9 cellular contexts compared by ENCODE assay signal in the genomic region with DNA sequence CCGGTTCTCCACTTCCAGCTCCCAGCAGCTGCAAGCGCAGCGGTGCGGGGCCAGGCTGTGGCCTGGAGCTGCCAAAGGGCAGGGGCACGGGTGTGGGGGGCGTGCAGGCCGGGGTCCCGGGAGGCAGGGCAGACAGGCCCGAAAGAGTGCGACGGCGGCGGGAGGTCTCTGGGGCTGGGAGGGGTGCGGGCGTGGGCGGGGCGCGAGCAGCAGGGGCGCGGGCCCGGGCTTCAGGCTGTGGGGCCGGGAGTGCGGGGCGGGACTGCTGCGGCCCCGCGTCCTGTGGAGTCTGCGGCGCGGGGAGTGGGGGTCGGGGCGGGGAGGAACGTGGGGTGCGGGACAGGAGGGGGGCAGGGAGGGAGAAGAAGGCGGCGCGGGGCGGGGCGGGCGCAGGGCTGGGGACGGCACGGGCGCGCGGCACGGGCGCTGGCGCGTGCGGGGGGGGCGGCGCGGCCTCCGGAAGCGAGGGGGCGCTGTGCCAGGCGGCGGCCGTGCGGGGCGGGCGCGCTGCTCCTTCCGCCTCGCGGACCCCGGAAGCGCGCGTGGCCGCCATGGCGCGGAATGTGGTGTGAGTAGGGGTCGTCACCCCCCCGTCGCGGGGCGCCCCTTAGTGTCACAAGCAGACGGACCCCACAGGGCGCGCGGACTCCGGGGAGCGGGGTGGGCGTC. TPM values are rescaled to one million over a fixed set of nuclear protein-coding genes. Genes with fewer than 3 reads are reported as not detected.
DNase-seq lines count a peak whose midpoint lies in the region; ATAC-seq and TF ChIP-seq lines count a peak whose summit lies in the region.
"Had no signal": no experiment of that assay in that cellular context is flagged by ENCODE, and none has a peak within 500 bp of the region (broad histone marks: within the 10 kb centered on the region; RNA-seq: fewer than 3 reads in every experiment).

A gene (plus strand): TSS at position 521 of the 669 bp plus-strand sequence. CDS start 31 bp downstream, at position 552.

- TF ChIP-seq CTCF in body of pancreas (IDR thresholded peaks at IDR 0.05), result no peak
- no peak for TF ChIP-seq CTCF in mesothelial cell of epicardium (IDR thresholded peaks at IDR 0.05; ENCODE audit: unreplicated experiment)
- TF ChIP-seq CTCF in uterus (IDR thresholded peaks at IDR 0.05), result no peak

- DNase-seq in activated T-cell treated with anti-CD3 and anti-CD28 coated beads for 24 hours (ENCODE audit: low read depth) (peak; percentile 33), body of pancreas (peak in 3 of 4 donors; percentile 8 to 16 (median 14)), mesothelial cell of epicardium (ENCODE audit: low spot score in 2 of 2, unreplicated experiment in 2 of 2) (no peak), uterus (peak in 1 of 2 donors; percentile 24), NCI-H774 (lab: John Stamatoyannopoulos, UW) (no peak)
- no peak for DNase-seq in activated T-cell treated with anti-CD3 and anti-CD28 coated beads, Interleukin-2, amount 50 U/mL, for 24 hours

- intact Hi-C loops in body of pancreas (cut with DNase I) (no loop called here), uterus (cut with DNase I; ENCODE audit: low total_unique reads) (loop anchor here (10.0 kb wide), 1 partner anchor 52 kb away; a partner anchor contains a TSS)

- H3K27me3 Mint-ChIP-seq in activated T-cell treated with anti-CD3 and anti-CD28 coated beads, Interleukin-2, amount 50 U/mL, for 24 hours, result no peaks in the 10 kb centered on the region
- no peaks in the 10 kb centered on the region for H3K27me3 Mint-ChIP-seq in mesothelial cell of epicardium (ENCODE audit: low read depth)

- peak; percentile 90 for ATAC-seq in body of pancreas
- ATAC-seq in HG03378 (IDR thresholded peaks at IDR 0.05; ENCODE audit: unreplicated experiment), result no peak
- ATAC-seq in HG02970 (IDR thresholded peaks at IDR 0.05; ENCODE audit: low FRiP score, unreplicated experiment), result no peak

- H3K4me3 ChIP-seq in body of pancreas (no peak within 1 kb of the TSS), uterus (no peak within 1 kb of the TSS)
- H3K4me3 ChIP-seq: BLaER1 treated with 17β-estradiol and CSF1 and Interleukin-3, amounts not matched to agents 10 nM and 100 nM had no signal

- H3K36me3 Mint-ChIP-seq in activated T-cell treated with anti-CD3 and anti-CD28 coated beads, Interleukin-2, amount 50 U/mL, for 24 hours (ENCODE audit: low read depth), result no peaks in the 10 kb centered on the region
- H3K36me3 Mint-ChIP-seq in mesothelial cell of epicardium, result no peaks in the 10 kb centered on the region

- no peaks in the 10 kb centered on the region for H3K9me3 Mint-ChIP-seq in activated T-cell treated with anti-CD3 and anti-CD28 coated beads, Interleukin-2, amount 50 U/mL, for 24 hours
- H3K9me3 Mint-ChIP-seq in mesothelial cell of epicardium, result no peaks in the 10 kb centered on the region

- H3K36me3 ChIP-seq in body of pancreas (replicated peaks in 1 of 2; ENCODE audit: insufficient read depth in 1 of 2, low read depth in 2 of 2) (no peaks in the 10 kb centered on the region), uterus (no peaks in the 10 kb centered on the region)
- H3K36me3 ChIP-seq: BLaER1 treated with 17β-estradiol and CSF1 and Interleukin-3, amounts not matched to agents 10 nM and 100 nM had no signal

- no peak for TF ChIP-seq POLR2A in body of pancreas (IDR thresholded peaks at IDR 0.05)
- TF ChIP-seq POLR2A in uterus (IDR thresholded peaks at IDR 0.05), result no peak

- no peak within 1 kb of the TSS for H3K4me3 Mint-ChIP-seq in activated T-cell treated with anti-CD3 and anti-CD28 coated beads, Interleukin-2, amount 50 U/mL, for 24 hours
- no peak within 1 kb of the TSS for H3K4me3 Mint-ChIP-seq in mesothelial cell of epicardium

- H3K4me1 ChIP-seq in body of pancreas (no peaks in the 10 kb centered on the region), uterus (no peaks in the 10 kb centered on the region)

- H3K27ac ChIP-seq in body of pancreas, result no peak within 1 kb of the TSS
- no peak within 1 kb of the TSS for H3K27ac ChIP-seq in uterus
- H3K27ac ChIP-seq: BLaER1 treated with 17β-estradiol and CSF1 and Interleukin-3, amounts not matched to agents 10 nM and 100 nM had no signal

- no CpG with 5 or more reads among the region's 85 CpGs for WGBS in body of pancreas, 2 donors

- H3K9me3 ChIP-seq in body of pancreas, result no peaks in the 10 kb centered on the region
- H3K9me3 ChIP-seq in uterus, result no peaks in the 10 kb centered on the region
- H3K9me3 ChIP-seq: BLaER1 treated with 17β-estradiol and CSF1 and Interleukin-3, amounts not matched to agents 10 nM and 100 nM had no signal

- H3K4me1 Mint-ChIP-seq in activated T-cell treated with anti-CD3 and anti-CD28 coated beads, Interleukin-2, amount 50 U/mL, for 24 hours (ENCODE audit: low read depth), result no peaks in the 10 kb centered on the region
- H3K4me1 Mint-ChIP-seq in mesothelial cell of epicardium, result peaks cover 10% of the 10 kb centered on the region

- H3K27me3 ChIP-seq in body of pancreas, result no peaks in the 10 kb centered on the region
- H3K27me3 ChIP-seq in uterus, result no peaks in the 10 kb centered on the region
- H3K27me3 ChIP-seq: BLaER1 treated with 17β-estradiol and CSF1 and Interleukin-3, amounts not matched to agents 10 nM and 100 nM had no signal

- H3K27ac Mint-ChIP-seq in activated T-cell treated with anti-CD3 and anti-CD28 coated beads, Interleukin-2, amount 50 U/mL, for 24 hours, result no peak within 1 kb of the TSS
- no peak within 1 kb of the TSS for H3K27ac Mint-ChIP-seq in mesothelial cell of epicardium

RNA-seq across cellular contexts. Expression of the gene that starts here (rescaled TPM):
- total RNA-seq in body of pancreas (10 to 100 TPM; 40.2 to 83.4 TPM), mesothelial cell of epicardium (37.7 to 40.3 TPM (median 39.4 TPM) in 3 replicates), uterus (100 to 1,000 TPM in 2 of 4 donors, 10 to 100 TPM in 2; 36.7 to 196 (median 101) TPM)

Comparison
In these comparisons a context has a peak if more than half of its experiments do, and no peak if none do; other contexts are left out.
1. DNase-seq: peak in activated T-cell treated with anti-CD3 and anti-CD28 coated beads for 24 hours (single experiment) and body of pancreas (3 of 4); none in activated T-cell treated with anti-CD3 and anti-CD28 coated beads, Interleukin-2, amount 50 U/mL, for 24 hours (single experiment), mesothelial cell of epicardium (0 of 2) and NCI-H774 (single experiment).